ENCODE assay signal across 13 cellular contexts in genomic region chr20:51531712-51532456, GRCh38. TPM values are rescaled to one million over a fixed set of nuclear protein-coding genes. Genes with fewer than 3 reads are reported as not detected.
DNase-seq lines count a peak whose midpoint lies in the region; ATAC-seq, FAIRE-seq and TF ChIP-seq lines count a peak whose summit lies in the region.
"Had no signal": no experiment of that assay in that cellular context is flagged by ENCODE, and none has a peak within 500 bp of the region (broad histone marks: within the 10 kb centered on the region; RNA-seq: fewer than 3 reads in every experiment).

No MANE protein-coding gene starts in this region.

- TF ChIP-seq POLR2A in uterus (IDR thresholded peaks at IDR 0.05): no peak

- intact Hi-C loops in heart right ventricle (cut with DNase I) (no loop called here), left ventricle myocardium superior (cut with micrococcal nuclease) (no loop called here), uterus (cut with DNase I; ENCODE audit: low total_unique reads) (no loop called here)

- H3K9me3 ChIP-seq in heart right ventricle (no peaks in the 10 kb centered on the region), astrocyte (ENCODE audit: insufficient read depth, low read depth, low read length) (no peaks in the 10 kb centered on the region), mucosa of rectum (ENCODE audit: control insufficient read depth in 2 of 2, low read length in 2 of 2) (no peaks in the 10 kb centered on the region), uterus (no peaks in the 10 kb centered on the region), SJCRH30 (replicated peaks) (no peaks in the 10 kb centered on the region), trophoblast cell (ENCODE audit: insufficient read depth, low read depth, low read length) (no peaks in the 10 kb centered on the region)
- H3K9me3 ChIP-seq: lower lobe of right lung, SJSA1 had no signal

- H4K12ac ChIP-seq in trophoblast cell (ENCODE audit: low read depth, low read length): no peak overlapping the region

- H4K8ac ChIP-seq in trophoblast cell (ENCODE audit: low read depth, low read length): no peak overlapping the region

- peaks cover 1% of the 10 kb centered on the region for H3K36me3 Mint-ChIP-seq in astrocyte (ENCODE audit: low read depth, unreplicated experiment)

- H3K27ac ChIP-seq in heart right ventricle: peak overlapping the region; percentile 7 to 87 (median 75)
- H3K27ac ChIP-seq in astrocyte (ENCODE audit: low read depth, low read length): peak overlapping the region; percentile 79
- peak overlapping the region; percentile 12 to 29 for H3K27ac ChIP-seq in mucosa of rectum (ENCODE audit: low read depth in 2 of 2, low read length in 2 of 2)
- H3K27ac ChIP-seq in uterus: peak overlapping the region; percentile 18 to 27
- no peak overlapping the region for H3K27ac ChIP-seq in SJCRH30
- H3K27ac ChIP-seq in trophoblast cell (ENCODE audit: low read depth, low read length): no peak overlapping the region
- H3K27ac ChIP-seq: brain microvascular endothelial cell, SJSA1 had no signal

- DNase-seq in heart right ventricle: no peak
- DNase-seq in left ventricle myocardium superior: no peak
- DNase-seq in astrocyte (ENCODE audit: low read depth): no peak
- DNase-seq in uterus: no peak
- DNase-seq in SJCRH30: no peak
- DNase-seq in trophoblast cell: no peak
- DNase-seq: AML-193, brain microvascular endothelial cell, NCI-H446 had no signal

- H2BK12ac ChIP-seq in trophoblast cell (ENCODE audit: low read length): no peak overlapping the region

- H2BK5ac ChIP-seq in trophoblast cell (ENCODE audit: low read depth, low read length, poor library complexity): no peak overlapping the region

- no peak overlapping the region for H2AFZ ChIP-seq in astrocyte (ENCODE audit: low read depth, low read length)
- no peak overlapping the region for H2AFZ ChIP-seq in trophoblast cell (ENCODE audit: insufficient read depth, low read length, poor library complexity)

- no peak overlapping the region for H3K18ac ChIP-seq in trophoblast cell (ENCODE audit: low read length)

- no peak for FAIRE-seq in astrocyte (lab: Jason Lieb, UNC)

- H3K27me3 Mint-ChIP-seq in astrocyte (ENCODE audit: low read depth, unreplicated experiment): peaks cover 4% of the 10 kb centered on the region

- H3K4me3 Mint-ChIP-seq in astrocyte (ENCODE audit: unreplicated experiment): no peak overlapping the region

- ATAC-seq in heart right ventricle: no peak
- no peak for ATAC-seq in left ventricle myocardium superior
- no peak for ATAC-seq in HG03442 (IDR thresholded peaks at IDR 0.05; ENCODE audit: unreplicated experiment)

- H2BK120ac ChIP-seq in trophoblast cell (ENCODE audit: insufficient read depth, low read length, poor library complexity): no peak overlapping the region

- H3K9ac ChIP-seq in astrocyte (ENCODE audit: low read length) (peak overlapping the region; percentile 72), mucosa of rectum (ENCODE audit: low read depth in 1 of 2, low read length in 2 of 2) (no peak overlapping the region), trophoblast cell (ENCODE audit: low read length) (no peak overlapping the region)

- peaks cover 8% of the 10 kb centered on the region for H4K20me1 ChIP-seq in astrocyte (ENCODE audit: insufficient read depth, low read length)

- H3K4me1 Mint-ChIP-seq in astrocyte (ENCODE audit: low read depth, unreplicated experiment): peaks cover 33% of the 10 kb centered on the region

- H3K79me1 ChIP-seq in trophoblast cell (ENCODE audit: low read length): peaks cover 3% of the 10 kb centered on the region

- H3K79me2 ChIP-seq in astrocyte (ENCODE audit: insufficient read depth, low read length) (peaks cover 6% of the 10 kb centered on the region), trophoblast cell (ENCODE audit: control insufficient read depth, insufficient read depth, low read length, poor library complexity) (no peaks in the 10 kb centered on the region)

- H3K4me1 ChIP-seq in heart right ventricle (peaks cover 2 to 82% (median 44%) of the 10 kb centered on the region in 9 donors), astrocyte (ENCODE audit: insufficient read depth, low read length) (peaks cover 35% of the 10 kb centered on the region), mucosa of rectum (ENCODE audit: control insufficient read depth in 2 of 2, insufficient read depth in 2 of 2, low read length in 2 of 2) (peaks cover 3 to 13% of the 10 kb centered on the region in 2 donors), uterus (peaks cover 0 to 4% of the 10 kb centered on the region in 2 donors), SJCRH30 (peaks cover 15% of the 10 kb centered on the region; the same call in 1 of the 2 replicates), trophoblast cell (ENCODE audit: control insufficient read depth in 1 of 2, insufficient read depth in 2 of 2, low read length in 2 of 2) (peaks cover 7 to 21% of the 10 kb centered on the region in 2 experiments)

- H3K14ac ChIP-seq in trophoblast cell (ENCODE audit: low read length): no peak overlapping the region

- no peak overlapping the region for H3K27ac Mint-ChIP-seq in astrocyte (ENCODE audit: unreplicated experiment)

- no peak overlapping the region for H3K23ac ChIP-seq in trophoblast cell (ENCODE audit: low read length)

- WGBS in heart right ventricle, 2 donors: 86 to 88% methylated on average over 12 of the region's 12 CpGs
- WGBS in trophoblast cell (ENCODE audit: extremely low coverage, insufficient coverage, insufficient read length): no CpG with 5 or more reads among the region's 12 CpGs

- H4K91ac ChIP-seq in trophoblast cell (ENCODE audit: low read depth, low read length): no peak overlapping the region

- no peak for TF ChIP-seq CTCF in heart right ventricle (IDR thresholded peaks at IDR 0.05)
- no peak for TF ChIP-seq CTCF in astrocyte (IDR thresholded peaks at IDR 0.05; ENCODE audit: insufficient read depth, low read depth, low read length)
- no peak for TF ChIP-seq CTCF in uterus (IDR thresholded peaks at IDR 0.05)

- no peak overlapping the region for H2AK5ac ChIP-seq in trophoblast cell (ENCODE audit: low read length)

- H3K4me2 ChIP-seq in astrocyte (ENCODE audit: low read length): peak overlapping the region; percentile 66
- H3K4me2 ChIP-seq in trophoblast cell (ENCODE audit: low read length): no peak overlapping the region

- H3K36me3 ChIP-seq in heart right ventricle (no peaks in the 10 kb centered on the region), astrocyte (ENCODE audit: insufficient read depth, low read length) (no peaks in the 10 kb centered on the region), mucosa of rectum (ENCODE audit: control insufficient read depth in 2 of 2, insufficient read depth in 2 of 2, low read length in 2 of 2) (peaks cover 0 to 3% of the 10 kb centered on the region in 2 donors), uterus (no peaks in the 10 kb centered on the region), SJCRH30 (no peaks in the 10 kb centered on the region), trophoblast cell (ENCODE audit: control insufficient read depth in 1 of 2, insufficient read depth in 2 of 2, low read length in 2 of 2) (no peaks in the 10 kb centered on the region)
- H3K36me3 ChIP-seq: brain microvascular endothelial cell, lower lobe of right lung, SJSA1 had no signal

- no peaks in the 10 kb centered on the region for H3K9me3 Mint-ChIP-seq in astrocyte (ENCODE audit: unreplicated experiment)

- H3K4ac ChIP-seq in trophoblast cell (ENCODE audit: low read depth, low read length): no peak overlapping the region

- H3K4me3 ChIP-seq in heart right ventricle (no peak overlapping the region), astrocyte (ENCODE audit: insufficient read depth, low read depth, low read length) (no peak overlapping the region), mucosa of rectum (ENCODE audit: low read length in 2 of 2) (no peak overlapping the region), uterus (no peak overlapping the region), SJCRH30 (no peak overlapping the region), trophoblast cell (ENCODE audit: low read depth, low read length) (no peak overlapping the region)
- H3K4me3 ChIP-seq: lower lobe of right lung, SJSA1 had no signal

- H3K27me3 ChIP-seq in heart right ventricle (no peaks in the 10 kb centered on the region), astrocyte (ENCODE audit: insufficient read depth, low read length) (no peaks in the 10 kb centered on the region), mucosa of rectum (ENCODE audit: control insufficient read depth in 2 of 2, insufficient read depth in 2 of 2, low read length in 2 of 2) (no peaks in the 10 kb centered on the region), uterus (no peaks in the 10 kb centered on the region), SJCRH30 (no peaks in the 10 kb centered on the region; the same call in 1 of the 2 replicates), trophoblast cell (ENCODE audit: insufficient read depth, low read length) (no peaks in the 10 kb centered on the region)
- H3K27me3 ChIP-seq: brain microvascular endothelial cell, SJSA1 had no signal

RNA-seq across cellular contexts. Expression of gene NFATC2, which starts 10.6 kb away (rescaled TPM):
- total RNA-seq in heart right ventricle (1 to 10 TPM; 2.0 to 5.7 (median 3.7) TPM), left ventricle myocardium superior (2.3 TPM), astrocyte (3.9 and 4.1 TPM in 2 replicates), uterus (10 to 100 TPM in 3 of 4 donors, 1 to 10 TPM in 1; 5.7 to 36.4 (median 12.0) TPM)
- polyA plus RNA-seq in heart right ventricle: 1 to 10 TPM in 1 of 2 donors, under 1 TPM in 1; 0.43 to 2.6 TPM
- not detected in 2 replicates for total RNA-seq in SJCRH30 (2014; rRNA removed; shearing (Covaris generic))
- 6.7 and 7.6 TPM in 2 replicates for polyA plus RNA-seq in trophoblast cell (2013)
- total RNA-seq: SJSA1 had no signal

Comparison
In these comparisons a context has a peak if more than half of its experiments do, and no peak if none do; other contexts are left out.
1. H3K27ac ChIP-seq: peak in heart right ventricle (10 of 10), astrocyte (single experiment), mucosa of rectum (2 of 2) and uterus (2 of 2); none in SJCRH30 (single experiment) and trophoblast cell (single experiment).